Comparison of ENCODE assay signal across 5 cellular contexts in the genomic region with DNA sequence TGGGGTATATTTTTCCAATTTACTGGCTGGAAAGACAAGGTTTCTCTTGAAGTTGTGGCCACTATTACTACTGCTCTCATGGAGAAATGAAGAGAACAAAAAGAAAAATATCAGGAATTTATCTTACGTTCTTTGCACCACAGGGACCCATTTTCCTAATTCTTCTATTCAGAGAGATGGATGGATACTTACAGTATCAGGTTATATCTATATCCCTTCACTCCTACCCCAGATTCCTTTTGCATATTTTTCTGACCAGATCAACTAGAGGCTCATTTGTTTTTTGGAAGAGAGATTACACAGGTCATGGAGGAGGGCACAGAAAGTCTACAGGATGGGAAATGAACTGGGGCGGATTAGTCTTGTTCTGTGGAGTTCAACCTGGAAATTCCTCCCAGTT.
"Had no signal": no experiment of that assay in that cellular context is flagged by ENCODE, and none has a peak within 500 bp of the region (broad histone marks: within the 10 kb centered on the region; RNA-seq: fewer than 3 reads in every experiment).

No MANE protein-coding gene starts in this region.

- DNase-seq: GM23248, GOT3, H7, HCEC 1CT, IMR-90 had no signal

- H3K27ac ChIP-seq: GM23248 had no signal

- H3K4me3 ChIP-seq: GM23248 had no signal
